In genomic region chr10:71349401-71349800, GRCh38 we compare ENCODE assay signal across 1 cellular context.
TF ChIP-seq lines count a peak whose summit lies in the region.

No MANE protein-coding gene starts in this region.

TF ChIP-seq in K562, 482 proteins besides CTCF, POLR2A, EP300 and RAD21:
- TF ChIP-seq EGR1 (conservative IDR thresholded peaks at IDR 0.05) (peak; percentile 47), ZNF75A (CRISPR knock-in tag; IDR thresholded peaks at IDR 0.05) (no peak), ZNF507 (tag; conservative IDR thresholded peaks at IDR 0.05) (no peak)
